In genomic region chr10:99921948-99922347, GRCh38 we compare ENCODE assay signal across 21 cellular contexts.
A peak's percentile ranks its signal among the peaks of the same experiment; 100 is the strongest.
DNase-seq lines count a peak whose midpoint lies in the region; ATAC-seq and TF ChIP-seq lines count a peak whose summit lies in the region.
"Had no signal": no experiment of that assay in that cellular context is flagged by ENCODE, and none has a peak within 500 bp of the region (broad histone marks: within the 10 kb centered on the region; RNA-seq: fewer than 3 reads in every experiment).

No MANE protein-coding gene starts in this region.

- ATAC-seq in HG03175 (IDR thresholded peaks at IDR 0.05; ENCODE audit: unreplicated experiment) (no peak), HG02588 (IDR thresholded peaks at IDR 0.05; ENCODE audit: unreplicated experiment) (no peak)
- ATAC-seq: naive thymus-derived CD8-positive, alpha-beta T cell; sciatic nerve; stimulated activated effector memory CD8-positive, alpha-beta T cell treated with anti-CD3 and anti-CD28 coated beads, Interleukin-12 subunit alpha, Interleukin-12 subunit beta, amount 100 ng/mL, for 72 hours had no signal

- no peaks in the 10 kb centered on the region for H3K9me3 Mint-ChIP-seq in endodermal cell
- H3K9me3 Mint-ChIP-seq: activated T-helper 1 cell treated with anti-CD3 and anti-CD28 coated beads, Interleukin-12 subunit alpha, Interleukin-12 subunit beta, Interleukin-2, Interleukin-4 antibody, amounts not matched to agents 30 ng/mL and 10 ng/mL and 1 ng/mL, durations not matched to agents 14 hours and 24 hours and 36 hours; CD14-positive monocyte; naive thymus-derived CD8-positive, alpha-beta T cell; stimulated activated effector memory CD8-positive, alpha-beta T cell treated with anti-CD3 and anti-CD28 coated beads, Interleukin-12 subunit alpha, Interleukin-12 subunit beta, amount 100 ng/mL, for 72 hours had no signal

- H3K27ac Mint-ChIP-seq in endodermal cell: no peak overlapping the region
- H3K27ac Mint-ChIP-seq: activated naive CD8-positive, alpha-beta T cell; activated T-helper 1 cell treated with anti-CD3 and anti-CD28 coated beads, Interleukin-12 subunit alpha, Interleukin-12 subunit beta, Interleukin-2, Interleukin-4 antibody, amounts not matched to agents 30 ng/mL and 10 ng/mL and 1 ng/mL, durations not matched to agents 14 hours and 24 hours and 36 hours; naive thymus-derived CD8-positive, alpha-beta T cell; stimulated activated effector memory CD8-positive, alpha-beta T cell treated with anti-CD3 and anti-CD28 coated beads, Interleukin-12 subunit alpha, Interleukin-12 subunit beta, amount 100 ng/mL, for 72 hours had no signal

- H4K20me1 ChIP-seq in BLaER1 treated with 17β-estradiol and CSF1 and Interleukin-3, amounts not matched to agents 10 nM and 100 nM: no peaks in the 10 kb centered on the region; a peak in 1 of 22 replicates

- no peaks in the 10 kb centered on the region for H3K9me3 ChIP-seq in BLaER1 treated with 17β-estradiol and CSF1 and Interleukin-3, amounts not matched to agents 10 nM and 100 nM (replicated peaks in 1 of 11)
- H3K9me3 ChIP-seq in colonic mucosa (no peaks in the 10 kb centered on the region), endodermal cell (ENCODE audit: control insufficient read depth, low read length) (no peaks in the 10 kb centered on the region)

- DNase-seq in HT1080 (ENCODE audit: low read depth): peak; percentile 86
- peak; percentile 64 for DNase-seq in colonic mucosa
- peak; percentile 51 to 88 for DNase-seq in lung microvascular endothelial cell (ENCODE audit: low read depth in 2 of 2)
- DNase-seq in activated CD4-positive, alpha-beta T cell treated with anti-CD3 and anti-CD28 coated beads for 4 hours: no peak
- no peak for DNase-seq in endodermal cell
- DNase-seq: activated CD4-positive, alpha-beta T cell treated with anti-CD3 and anti-CD28 coated beads for 48 hours; GOT3; kidney; mesendoderm; naive thymus-derived CD8-positive, alpha-beta T cell; NCI-H1417; NCI-H524; SHP77 treated with DMSO at 0.1 percent for 48 hours had no signal

- 97 to 100% methylated on average over 1 to 2 of the region's 2 CpGs for WGBS in endodermal cell (ENCODE audit: insufficient coverage in 1 of 2, insufficient read length in 1 of 2), 2 experiments

- peaks cover 40% of the 10 kb centered on the region for H3K36me3 Mint-ChIP-seq in endodermal cell (ENCODE audit: low read depth)
- H3K36me3 Mint-ChIP-seq: stimulated activated effector memory CD8-positive, alpha-beta T cell treated with anti-CD3 and anti-CD28 coated beads, Interleukin-12 subunit alpha, Interleukin-12 subunit beta, amount 100 ng/mL, for 72 hours had no signal

- H3K36me3 ChIP-seq in BLaER1 treated with 17β-estradiol and CSF1 and Interleukin-3, amounts not matched to agents 10 nM and 100 nM: 0 out of 22 replicates have a peak, but pooled peaks cover 0 to 7% (median 0%) of the 10 kb centered on the region in 11 experiments
- no peaks in the 10 kb centered on the region for H3K36me3 ChIP-seq in colonic mucosa
- peaks cover 25% of the 10 kb centered on the region for H3K36me3 ChIP-seq in endodermal cell (ENCODE audit: control insufficient read depth, insufficient read depth, low read length)

- peaks cover 6 to 18% (median 9%) of the 10 kb centered on the region in 10 experiments; a peak in 19 of 20 replicates for H3K4me1 ChIP-seq in BLaER1 treated with 17β-estradiol and CSF1 and Interleukin-3, amounts not matched to agents 10 nM and 100 nM
- H3K4me1 ChIP-seq in colonic mucosa: peaks cover 19% of the 10 kb centered on the region
- no peaks in the 10 kb centered on the region for H3K4me1 ChIP-seq in endodermal cell (ENCODE audit: control insufficient read depth, insufficient read depth, low read length)

- no peaks in the 10 kb centered on the region for H3K27me3 ChIP-seq in BLaER1 treated with 17β-estradiol and CSF1 and Interleukin-3, amounts not matched to agents 10 nM and 100 nM
- no peaks in the 10 kb centered on the region for H3K27me3 ChIP-seq in colonic mucosa
- H3K27me3 ChIP-seq in endodermal cell (ENCODE audit: control insufficient read depth, insufficient read depth, low read length, poor library complexity, severe bottlenecking): no peaks in the 10 kb centered on the region

- no peak overlapping the region for H3K9ac ChIP-seq in BLaER1 treated with 17β-estradiol and CSF1 and Interleukin-3, amounts not matched to agents 10 nM and 100 nM
- H3K9ac ChIP-seq in colonic mucosa (ENCODE audit: low read depth in 2 of 2, low read length in 2 of 2) (peak overlapping the region in 1 of 2 donors; percentile 67), endodermal cell (ENCODE audit: extremely low read depth, low read length, poor library complexity, severe bottlenecking) (no peak overlapping the region)

- intact Hi-C loops in colonic mucosa (cut with DNase I): no loop called here

- peaks cover 21% of the 10 kb centered on the region for H3K4me1 Mint-ChIP-seq in endodermal cell

- no peak overlapping the region for H3K27ac ChIP-seq in BLaER1 treated with 17β-estradiol and CSF1 and Interleukin-3, amounts not matched to agents 10 nM and 100 nM
- H3K27ac ChIP-seq in colonic mucosa: peak overlapping the region; percentile 90
- no peak overlapping the region for H3K27ac ChIP-seq in endodermal cell (ENCODE audit: low read depth, low read length)

- no peaks in the 10 kb centered on the region for H3K27me3 Mint-ChIP-seq in endodermal cell (ENCODE audit: insufficient read depth)
- H3K27me3 Mint-ChIP-seq: activated naive CD8-positive, alpha-beta T cell; naive thymus-derived CD8-positive, alpha-beta T cell had no signal

- peak overlapping the region in 6 of 11 experiments; percentile 7 to 47 (median 34); a peak in 6 of 22 replicates for H3K4me2 ChIP-seq in BLaER1 treated with 17β-estradiol and CSF1 and Interleukin-3, amounts not matched to agents 10 nM and 100 nM

- H3K4me3 Mint-ChIP-seq in endodermal cell: no peak overlapping the region
- H3K4me3 Mint-ChIP-seq: activated naive CD8-positive, alpha-beta T cell; activated T-helper 1 cell treated with anti-CD3 and anti-CD28 coated beads, Interleukin-12 subunit alpha, Interleukin-12 subunit beta, Interleukin-2, Interleukin-4 antibody, amounts not matched to agents 30 ng/mL and 10 ng/mL and 1 ng/mL, durations not matched to agents 14 hours and 24 hours and 36 hours; CD14-positive monocyte; naive thymus-derived CD8-positive, alpha-beta T cell; stimulated activated effector memory CD8-positive, alpha-beta T cell treated with anti-CD3 and anti-CD28 coated beads, Interleukin-12 subunit alpha, Interleukin-12 subunit beta, amount 100 ng/mL, for 72 hours had no signal

- H3K4me3 ChIP-seq in BLaER1 treated with 17β-estradiol and CSF1 and Interleukin-3, amounts not matched to agents 10 nM and 100 nM: no peak overlapping the region
- no peak overlapping the region for H3K4me3 ChIP-seq in colonic mucosa
- H3K4me3 ChIP-seq in endodermal cell (ENCODE audit: low read length): no peak overlapping the region

- TF ChIP-seq CTCF in colonic mucosa (IDR thresholded peaks at IDR 0.05): no peak
- TF ChIP-seq CTCF in endodermal cell (conservative IDR thresholded peaks at IDR 0.05): no peak

Comparison
In these comparisons a context has a peak if more than half of its experiments do, and no peak if none do; other contexts are left out.
1. DNase-seq: peak in HT1080 (single experiment), colonic mucosa (single experiment) and lung microvascular endothelial cell (2 of 2); none in activated CD4-positive, alpha-beta T cell treated with anti-CD3 and anti-CD28 coated beads for 4 hours (0 of 2) and endodermal cell (single experiment).